In the genomic region with DNA sequence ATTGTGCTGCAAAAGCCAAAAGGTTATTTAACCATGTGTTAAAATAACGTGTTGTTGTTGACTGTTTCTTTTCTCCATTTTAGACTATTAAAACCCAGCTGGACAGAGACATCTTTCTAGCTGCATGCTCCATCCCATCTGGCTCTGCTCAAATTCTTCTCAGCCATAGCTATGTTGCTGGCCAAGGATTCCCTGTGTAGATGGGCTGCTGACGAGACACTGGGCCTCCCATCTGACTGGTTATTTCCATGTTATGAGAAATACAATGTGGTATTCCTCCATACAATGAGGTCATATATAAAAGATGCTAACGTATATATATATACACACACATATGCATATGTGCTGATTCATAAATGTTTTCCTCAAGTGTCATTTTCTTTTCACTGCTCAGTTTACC, we compare ENCODE assay signal across 20 cellular contexts. TPM values are rescaled to one million over a fixed set of nuclear protein-coding genes. Genes with fewer than 3 reads are reported as not detected.
DNase-seq lines count a peak whose midpoint lies in the region; TF ChIP-seq lines count a peak whose summit lies in the region.
"Had no signal": no experiment of that assay in that cellular context is flagged by ENCODE, and none has a peak within 500 bp of the region (broad histone marks: within the 10 kb centered on the region; RNA-seq: fewer than 3 reads in every experiment).

No MANE protein-coding gene starts in this region.

- peaks cover 11% of the 10 kb centered on the region for H3K36me3 Mint-ChIP-seq in activated naive CD4-positive, alpha-beta T cell treated with anti-CD3 and anti-CD28 coated beads for 36 hours (ENCODE audit: low read depth)

- no peaks in the 10 kb centered on the region for H3K27me3 Mint-ChIP-seq in activated naive CD4-positive, alpha-beta T cell treated with anti-CD3 and anti-CD28 coated beads for 36 hours (ENCODE audit: low read depth)
- H3K27me3 Mint-ChIP-seq: IgD-negative memory B cell had no signal

- H3K4me3 ChIP-seq in HFF-Myc (replicated peaks; ENCODE audit: low read depth, low read length) (no peak overlapping the region), choroid plexus epithelial cell (ENCODE audit: low read depth, low read length) (no peak overlapping the region)
- H3K4me3 ChIP-seq: gastroesophageal sphincter, right lobe of liver, SJCRH30, vagina had no signal

- H3K9me3 Mint-ChIP-seq in activated naive CD4-positive, alpha-beta T cell treated with anti-CD3 and anti-CD28 coated beads for 36 hours, result peaks cover 11% of the 10 kb centered on the region

- CTCF ChIA-PET in activated naive CD4-positive, alpha-beta T cell treated with anti-CD3 and anti-CD28 coated beads for 36 hours (lab: Charles Lee), result interaction anchor here (0.5 to 3.4 kb wide), 5 partner anchors 10 to 873 kb away, joined by 3 to 23 read pairs (median 4); no protein-coding TSS in a partner anchor

- H3K4me1 Mint-ChIP-seq in activated naive CD4-positive, alpha-beta T cell treated with anti-CD3 and anti-CD28 coated beads for 36 hours (ENCODE audit: low read depth), result peaks cover 59% of the 10 kb centered on the region

- DNase-seq in EL (peak; percentile 14), HFF-Myc (ENCODE audit: extremely low read depth, low read depth) (peak; percentile 24), choroid plexus epithelial cell (ENCODE audit: low read depth) (peak; percentile 53), mucosa of gallbladder (ENCODE audit: low spot score) (peak; percentile 22), SKM-1 treated with dmso at 0.1 percent for 144 hours (lab: John Stamatoyannopoulos, UW; ENCODE audit: unreplicated experiment) (no peak), OCI-M2 (lab: John Stamatoyannopoulos, UW; ENCODE audit: unreplicated experiment) (no peak)
- no peak for DNase-seq in activated naive CD4-positive, alpha-beta T cell treated with anti-CD3 and anti-CD28 coated beads for 36 hours
- DNase-seq: activated CD8-positive, alpha-beta memory T cell treated with anti-CD3 and anti-CD28 coated beads for 24 hours; BE2C; Calu3; left colon; NCI-H1930; right lobe of liver; SJCRH30; stimulated activated CD4-positive, alpha-beta T cell treated with anti-CD3 and anti-CD28 coated beads, Interleukin-1b, Interleukin-23, amount 100 ng/mL, for 48 hours had no signal

- intact Hi-C loops in activated naive CD4-positive, alpha-beta T cell treated with anti-CD3 and anti-CD28 coated beads for 36 hours (cut with micrococcal nuclease), result no loop called here

- TF ChIP-seq CTCF in HFF-Myc (IDR thresholded peaks at IDR 0.05; ENCODE audit: low read depth, low read length, missing control alignments) (no peak), choroid plexus epithelial cell (conservative IDR thresholded peaks at IDR 0.05; ENCODE audit: low read depth, low read length) (no peak)

- H3K4me3 Mint-ChIP-seq in activated naive CD4-positive, alpha-beta T cell treated with anti-CD3 and anti-CD28 coated beads for 36 hours, result no peak overlapping the region
- H3K4me3 Mint-ChIP-seq: WTC11 had no signal

- no peak overlapping the region for H3K27ac Mint-ChIP-seq in activated naive CD4-positive, alpha-beta T cell treated with anti-CD3 and anti-CD28 coated beads for 36 hours
- H3K27ac Mint-ChIP-seq: activated T-helper 2 cell treated with anti-CD3 and anti-CD28 coated beads, Interferon-gamma antibody, Interleukin-2, Interleukin-4, amounts not matched to agents 10 μg/mL and 5 μg/mL and 100 μg/mL, durations not matched to agents 14 hours and 24 hours and 36 hours; IgD-negative memory B cell; WTC11 had no signal

RNA-seq across cellular contexts. Expression of a gene that starts 30.1 kb away (rescaled TPM):
- total RNA-seq in mucosa of gallbladder, result 117 TPM
- 10 to 100 TPM; 42.4 to 46.0 TPM for total RNA-seq in activated naive CD4-positive, alpha-beta T cell treated with anti-CD3 and anti-CD28 coated beads for 36 hours

Comparison
In these comparisons a context has a peak if more than half of its experiments do, and no peak if none do; other contexts are left out.
1. DNase-seq: peak in EL (single experiment), HFF-Myc (single experiment), choroid plexus epithelial cell (single experiment) and mucosa of gallbladder (single experiment); none in SKM-1 treated with dmso at 0.1 percent for 144 hours (single experiment), OCI-M2 (single experiment) and activated naive CD4-positive, alpha-beta T cell treated with anti-CD3 and anti-CD28 coated beads for 36 hours (single experiment).